Comparison of ENCODE assay signal across 8 cellular contexts in the genomic region with DNA sequence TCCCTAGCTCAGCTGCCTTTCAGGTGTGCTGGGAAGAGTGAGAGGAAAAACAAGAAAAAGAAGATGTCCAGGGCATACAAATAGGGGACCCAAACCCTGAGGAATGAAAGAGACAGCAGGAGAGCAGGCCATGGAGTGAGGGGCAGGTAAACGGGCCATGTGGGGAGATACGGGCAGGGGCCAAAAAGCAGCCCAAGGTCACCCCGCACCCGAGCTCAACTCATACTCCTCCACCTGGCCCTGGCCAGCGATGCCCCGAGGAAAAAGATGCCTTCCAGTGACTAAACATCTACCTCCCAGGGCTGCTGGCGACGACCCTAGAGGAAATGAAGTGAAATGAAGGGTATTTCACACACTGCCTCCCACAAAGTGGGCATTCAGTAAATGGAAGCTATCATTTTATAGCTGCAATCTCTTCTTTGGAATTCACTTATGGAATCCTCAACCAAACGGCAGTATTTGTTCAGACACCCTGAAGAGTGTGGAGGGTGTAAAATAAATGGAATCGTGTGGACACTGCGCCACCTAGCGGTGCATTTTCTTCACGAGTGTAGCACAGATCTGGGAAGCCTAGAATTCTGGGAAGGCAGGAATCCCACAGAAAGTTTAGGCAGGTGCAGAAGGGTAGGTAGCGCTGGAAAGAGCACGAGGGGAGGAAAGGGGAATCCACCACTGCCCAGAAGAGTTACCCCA. TPM values are rescaled to one million over a fixed set of nuclear protein-coding genes. Genes with fewer than 3 reads are reported as not detected.
A peak's percentile ranks its signal among the peaks of the same experiment; 100 is the strongest.
DNase-seq lines count a peak whose midpoint lies in the region; ATAC-seq and TF ChIP-seq lines count a peak whose summit lies in the region.

No MANE protein-coding gene starts in this region.

- no peak for TF ChIP-seq POLR2A in right lobe of liver (IDR thresholded peaks at IDR 0.05)

- H3K4me3 Mint-ChIP-seq in activated T-helper 1 cell treated with anti-CD3 and anti-CD28 coated beads, Interleukin-12 subunit alpha, Interleukin-12 subunit beta, Interleukin-2, Interleukin-4 antibody, amounts not matched to agents 30 ng/mL and 10 ng/mL and 1 ng/mL, durations not matched to agents 14 hours and 24 hours and 36 hours = no peak overlapping the region

- ATAC-seq in right lobe of liver = peak; percentile 85 to 95 (median 90)
- no peak for ATAC-seq in GM18873 (IDR thresholded peaks at IDR 0.05; ENCODE audit: low FRiP score, unreplicated experiment)

- no peaks in the 10 kb centered on the region for H3K27me3 Mint-ChIP-seq in activated T-helper 1 cell treated with anti-CD3 and anti-CD28 coated beads, Interleukin-12 subunit alpha, Interleukin-12 subunit beta, Interleukin-2, Interleukin-4 antibody, amounts not matched to agents 30 ng/mL and 10 ng/mL and 1 ng/mL, durations not matched to agents 14 hours and 24 hours and 36 hours (ENCODE audit: insufficient read depth)

- no peaks in the 10 kb centered on the region for H3K9me3 ChIP-seq in right lobe of liver

- H3K36me3 ChIP-seq in right lobe of liver = peaks cover 4 to 89% (median 34%) of the 10 kb centered on the region in 4 donors

- H3K9me3 Mint-ChIP-seq in activated T-helper 1 cell treated with anti-CD3 and anti-CD28 coated beads, Interleukin-12 subunit alpha, Interleukin-12 subunit beta, Interleukin-2, Interleukin-4 antibody, amounts not matched to agents 30 ng/mL and 10 ng/mL and 1 ng/mL, durations not matched to agents 14 hours and 24 hours and 36 hours = no peaks in the 10 kb centered on the region

- H3K4me3 ChIP-seq in right lobe of liver = no peak overlapping the region

- peak; percentile 83 to 87 (median 85) for TF ChIP-seq CTCF in right lobe of liver (IDR thresholded peaks at IDR 0.05)

- H3K27ac ChIP-seq in right lobe of liver = no peak overlapping the region

- no peak overlapping the region for H3K27ac Mint-ChIP-seq in activated T-helper 1 cell treated with anti-CD3 and anti-CD28 coated beads, Interleukin-12 subunit alpha, Interleukin-12 subunit beta, Interleukin-2, Interleukin-4 antibody, amounts not matched to agents 30 ng/mL and 10 ng/mL and 1 ng/mL, durations not matched to agents 14 hours and 24 hours and 36 hours

- no peaks in the 10 kb centered on the region for H3K4me1 ChIP-seq in right lobe of liver

- intact Hi-C loops in activated T-helper 1 cell treated with anti-CD3 and anti-CD28 coated beads, Interleukin-12 subunit alpha, Interleukin-12 subunit beta, Interleukin-2, Interleukin-4 antibody, amounts not matched to agents 30 ng/mL and 10 ng/mL and 1 ng/mL, durations not matched to agents 14 hours and 24 hours and 36 hours (cut with micrococcal nuclease) = loop anchor here (5.0 kb wide), 1 partner anchor 746 kb away; no protein-coding TSS in a partner anchor
- intact Hi-C loops in right lobe of liver (cut with DNase I) = loop anchor here (5.0 to 10.0 kb wide), 2 partner anchors 76 to 78 kb away; no protein-coding TSS in a partner anchor

- 24% methylated on average over 9 of the region's 15 CpGs for WGBS in right lobe of liver (ENCODE audit: insufficient coverage, low coverage, low lambda C conversion rate, missing lambda C conversion rate)

- H3K27me3 ChIP-seq in right lobe of liver = no peaks in the 10 kb centered on the region

- no peaks in the 10 kb centered on the region for H3K4me1 Mint-ChIP-seq in activated T-helper 1 cell treated with anti-CD3 and anti-CD28 coated beads, Interleukin-12 subunit alpha, Interleukin-12 subunit beta, Interleukin-2, Interleukin-4 antibody, amounts not matched to agents 30 ng/mL and 10 ng/mL and 1 ng/mL, durations not matched to agents 14 hours and 24 hours and 36 hours (ENCODE audit: low read depth)

- DNase-seq in activated T-helper 1 cell treated with Interleukin-2 at 50 U/mL for 16 hours (ENCODE audit: low read depth) = peak; percentile 5
- DNase-seq in activated T-helper 1 cell treated with anti-CD3 and anti-CD28 coated beads, Interleukin-12 subunit alpha, Interleukin-12 subunit beta, Interleukin-2, Interleukin-4 antibody, amounts not matched to agents 30 ng/mL and 10 ng/mL and 1 ng/mL, durations not matched to agents 14 hours and 24 hours and 36 hours (ENCODE audit: low spot score) = no peak
- peak; percentile 20 for DNase-seq in NCI-H1092 (lab: John Stamatoyannopoulos, UW)
- DNase-seq in activated CD4-positive, alpha-beta T cell treated with anti-CD3 and anti-CD28 coated beads for 4 hours = peak; percentile 23 to 49
- DNase-seq in dermis microvascular lymphatic vessel endothelial cell (ENCODE audit: low read depth in 2 of 2) = peak; percentile 36 to 64
- DNase-seq in right lobe of liver = peak; percentile 67 to 75 (median 68)
- peak; percentile 28 for DNase-seq in stimulated activated CD8-positive, alpha-beta memory T cell treated with anti-CD3 and anti-CD28 coated beads, Interleukin-4, amount 100 ng/mL, for 24 hours (ENCODE audit: low read depth)

- peaks cover 24% of the 10 kb centered on the region for H3K36me3 Mint-ChIP-seq in activated T-helper 1 cell treated with anti-CD3 and anti-CD28 coated beads, Interleukin-12 subunit alpha, Interleukin-12 subunit beta, Interleukin-2, Interleukin-4 antibody, amounts not matched to agents 30 ng/mL and 10 ng/mL and 1 ng/mL, durations not matched to agents 14 hours and 24 hours and 36 hours (ENCODE audit: low read depth)

RNA-seq across cellular contexts. Expression of a gene that starts 14.9 kb away (rescaled TPM):
- total RNA-seq in activated T-helper 1 cell treated with anti-CD3 and anti-CD28 coated beads, Interleukin-12 subunit alpha, Interleukin-12 subunit beta, Interleukin-2, Interleukin-4 antibody, amounts not matched to agents 30 ng/mL and 10 ng/mL and 1 ng/mL, durations not matched to agents 14 hours and 24 hours and 36 hours = 96.9 and 98.7 TPM in 2 replicates
- total RNA-seq in dermis microvascular lymphatic vessel endothelial cell (67.3 and 93.8 TPM in 2 replicates), right lobe of liver (10 to 100 TPM; 28.7 to 72.8 (median 36.2) TPM)
